In the genomic region with DNA sequence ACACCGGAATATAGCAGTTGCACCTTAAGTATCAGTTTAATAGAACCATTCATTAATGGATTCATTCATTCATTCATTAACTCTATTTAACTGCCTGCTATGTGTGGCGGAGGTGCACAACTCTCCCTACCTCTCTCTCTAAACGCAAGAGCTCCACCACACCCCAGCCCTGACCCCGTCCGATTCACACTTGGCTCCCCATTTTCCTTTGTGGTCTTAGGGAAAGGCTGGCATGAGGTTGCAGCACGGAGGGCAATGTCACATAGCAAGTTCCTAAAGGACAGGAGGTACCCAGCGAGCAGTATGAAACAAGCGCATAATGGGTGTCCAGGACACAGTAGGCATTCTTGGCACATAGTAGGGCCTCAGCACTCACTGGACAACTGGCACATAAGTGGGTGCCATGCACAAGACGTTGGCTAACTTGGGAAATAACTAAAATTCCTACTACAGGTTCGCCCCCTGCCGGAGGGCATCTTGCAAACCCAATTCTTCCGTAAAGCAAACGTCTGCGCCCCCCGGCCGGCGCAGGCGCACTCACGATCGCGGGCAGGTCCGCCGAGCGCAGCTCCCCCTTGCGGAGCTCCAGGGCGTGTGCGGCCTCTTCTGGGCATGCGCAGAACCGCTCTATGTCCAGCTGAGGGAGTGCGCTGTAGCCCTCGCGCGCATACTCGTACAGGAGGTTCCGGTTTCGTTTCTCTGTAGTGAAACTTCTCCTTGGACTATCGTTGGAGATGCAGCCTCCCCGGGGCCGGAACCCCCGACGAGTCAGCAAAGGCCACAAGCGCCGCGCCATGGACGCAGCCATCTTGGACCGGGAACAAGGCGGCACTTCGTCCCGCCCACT, we compare ENCODE assay signal across 8 cellular contexts. TPM values are rescaled to one million over a fixed set of nuclear protein-coding genes. Genes with fewer than 3 reads are reported as not detected.
DNase-seq lines count a peak whose midpoint lies in the region; ATAC-seq and TF ChIP-seq lines count a peak whose summit lies in the region.

A gene with protein sequence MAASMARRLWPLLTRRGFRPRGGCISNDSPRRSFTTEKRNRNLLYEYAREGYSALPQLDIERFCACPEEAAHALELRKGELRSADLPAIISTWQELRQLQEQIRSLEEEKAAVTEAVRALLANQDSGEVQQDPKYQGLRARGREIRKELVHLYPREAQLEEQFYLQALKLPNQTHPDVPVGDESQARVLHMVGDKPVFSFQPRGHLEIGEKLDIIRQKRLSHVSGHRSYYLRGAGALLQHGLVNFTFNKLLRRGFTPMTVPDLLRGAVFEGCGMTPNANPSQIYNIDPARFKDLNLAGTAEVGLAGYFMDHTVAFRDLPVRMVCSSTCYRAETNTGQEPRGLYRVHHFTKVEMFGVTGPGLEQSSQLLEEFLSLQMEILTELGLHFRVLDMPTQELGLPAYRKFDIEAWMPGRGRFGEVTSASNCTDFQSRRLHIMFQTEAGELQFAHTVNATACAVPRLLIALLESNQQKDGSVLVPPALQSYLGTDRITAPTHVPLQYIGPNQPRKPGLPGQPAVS (minus strand): TSS at position 835 of the 847 bp plus-strand sequence. CDS start 27 bp downstream, at position 808.

- peak within 1 kb of the TSS; percentile 67 for H2AFZ ChIP-seq in HCT116 (ENCODE audit: low read depth, low read length, poor library complexity, severe bottlenecking)
- H2AFZ ChIP-seq in MM.1S (ENCODE audit: low read length), result peak within 1 kb of the TSS; percentile 91
- H2AFZ ChIP-seq in neural cell (ENCODE audit: low read depth, low read length), result peak within 1 kb of the TSS; percentile 61

- intact Hi-C loops in HCT116 (cut with micrococcal nuclease), result loop anchor here (1.0 to 10.0 kb wide), 7 partner anchors 79 to 527 kb away; a partner anchor contains a TSS

- H3K79me2 ChIP-seq in HCT116 (ENCODE audit: insufficient read depth, low read length) (peaks cover 56% of the 10 kb centered on the region), MM.1S (ENCODE audit: low read length) (peaks cover 32% of the 10 kb centered on the region), neural cell (replicated peaks; ENCODE audit: insufficient read depth, low read length) (peaks cover 12% of the 10 kb centered on the region)

- no TSS peak for BruUV-seq in HCT116 (replicated peaks; lab: Mats Ljungman, UMichigan)

- H3K9me2 ChIP-seq in HCT116 (ENCODE audit: insufficient read depth) (no peaks in the 10 kb centered on the region), MM.1S (replicated peaks; ENCODE audit: insufficient read depth, low read length) (no peaks in the 10 kb centered on the region), neural cell (ENCODE audit: insufficient read depth, low read length) (no peaks in the 10 kb centered on the region)

- H3K9me3 ChIP-seq in HCT116 (ENCODE audit: control insufficient read depth in 1 of 2, insufficient read depth in 1 of 2, low read depth in 1 of 2, low read length in 2 of 2) (peaks cover 0 to 9% of the 10 kb centered on the region in 2 experiments; a peak in 1 of 4 replicates), MM.1S (replicated peaks; ENCODE audit: insufficient read depth, low read length) (no peaks in the 10 kb centered on the region), neural cell (ENCODE audit: low read length) (no peaks in the 10 kb centered on the region), stomach smooth muscle (ENCODE audit: control insufficient read depth in 2 of 2, low read length in 2 of 2) (no peaks in the 10 kb centered on the region)

- H3K9ac ChIP-seq in HCT116 (ENCODE audit: low read length), result peak within 1 kb of the TSS; percentile 99
- H3K9ac ChIP-seq in MM.1S (ENCODE audit: low read length), result peak within 1 kb of the TSS; percentile 95
- peak within 1 kb of the TSS; percentile 80 for H3K9ac ChIP-seq in neural cell (ENCODE audit: low read length)
- H3K9ac ChIP-seq in stomach smooth muscle (ENCODE audit: low read length in 2 of 2), result peak within 1 kb of the TSS; percentile 93 to 97

- peak; percentile 73 for ATAC-seq in HCT116

- RAD21 ChIA-PET in HCT116 (lab: Charles Lee; ENCODE audit: low non-redundant PET in 1 of 2, low total read pairs in 2 of 2, uncharacterized antibody in 2 of 2, unreplicated experiment in 2 of 2), result interaction anchor here in 1 of 2 experiments (0.7 kb wide), 1 partner anchor 193 kb away, joined by 3 read pairs; no protein-coding TSS in a partner anchor

- peaks cover 10 to 29% of the 10 kb centered on the region in 2 experiments for H3K36me3 ChIP-seq in HCT116 (ENCODE audit: control insufficient read depth in 1 of 2, insufficient read depth in 2 of 2, low read length in 2 of 2)
- H3K36me3 ChIP-seq in MM.1S (replicated peaks; ENCODE audit: insufficient read depth, low read length), result no peaks in the 10 kb centered on the region; the same call in 1 of the 2 replicates
- no peaks in the 10 kb centered on the region for H3K36me3 ChIP-seq in neural cell (ENCODE audit: insufficient read depth, low read length)
- H3K36me3 ChIP-seq in stomach smooth muscle (ENCODE audit: control insufficient read depth in 2 of 2, insufficient read depth in 2 of 2, low read length in 2 of 2), result peaks cover 7 to 14% of the 10 kb centered on the region in 2 donors

- TF ChIP-seq CTCF in HCT116 (IDR thresholded peaks at IDR 0.05 in 2 of 3, conservative IDR thresholded peaks at IDR 0.05 in 1 of 3; ENCODE audit: borderline replicate concordance in 1 of 3, insufficient read depth in 1 of 3, low read depth in 2 of 3, low read length in 2 of 3) (peak; percentile 98 to 99 (median 99)), MM.1S (IDR thresholded peaks at IDR 0.05; ENCODE audit: low read length) (peak; percentile 99), fibroblast of villous mesenchyme (IDR thresholded peaks at IDR 0.05; ENCODE audit: insufficient read depth, low read depth, low read length) (peak; percentile 99), neural cell (IDR thresholded peaks at IDR 0.05; ENCODE audit: poor library complexity, severe bottlenecking) (peak; percentile 100)

- peak; percentile 93 for DNase-seq in GDM1 (lab: John Stamatoyannopoulos, UW)
- DNase-seq in HCT116 (ENCODE audit: low read depth, low spot score), result peak; percentile 89
- peak; percentile 95 for DNase-seq in MM.1S
- peak; percentile 95 for DNase-seq in SHP77 treated with DMSO at 0.1 percent for 48 hours (lab: John Stamatoyannopoulos, UW)
- DNase-seq in activated gamma-delta T cell (lab: John Stamatoyannopoulos, UW), result peak; percentile 87
- peak; percentile 96 for DNase-seq in fibroblast of villous mesenchyme (ENCODE audit: low read depth)

- no peaks in the 10 kb centered on the region for H3K27me3 ChIP-seq in HCT116 (ENCODE audit: insufficient read depth, low read length)
- H3K27me3 ChIP-seq in MM.1S (replicated peaks; ENCODE audit: insufficient read depth, low read length), result no peaks in the 10 kb centered on the region
- H3K27me3 ChIP-seq in neural cell (ENCODE audit: insufficient read depth, low read depth, low read length), result no peaks in the 10 kb centered on the region
- H3K27me3 ChIP-seq in stomach smooth muscle (ENCODE audit: control insufficient read depth in 1 of 2, insufficient read depth in 2 of 2, low read length in 2 of 2), result no peaks in the 10 kb centered on the region

- H3K27ac ChIP-seq in HCT116 (ENCODE audit: low read depth, low read length) (peak within 1 kb of the TSS; percentile 82), MM.1S (ENCODE audit: low read length) (peak within 1 kb of the TSS; percentile 76), neural cell (ENCODE audit: low read length) (peak within 1 kb of the TSS; percentile 86), stomach smooth muscle (ENCODE audit: low read length) (peak within 1 kb of the TSS; percentile 79)

- CTCF ChIA-PET in HCT116 (lab: Charles Lee), result interaction anchor here (0.5 to 2.1 kb wide), 42 partner anchors 9 to 697 kb away, joined by 3 to 32 read pairs (median 4); a partner anchor contains a TSS

- H4K20me1 ChIP-seq in HCT116 (ENCODE audit: insufficient read depth) (no peaks in the 10 kb centered on the region), MM.1S (ENCODE audit: insufficient read depth, low read length) (no peaks in the 10 kb centered on the region), neural cell (ENCODE audit: insufficient read depth) (no peaks in the 10 kb centered on the region)

- peak within 1 kb of the TSS; percentile 98 to 100 for H3K4me3 ChIP-seq in HCT116 (replicated peaks in 1 of 2; ENCODE audit: low read depth in 1 of 2, low read length in 2 of 2)
- peak within 1 kb of the TSS; percentile 98 for H3K4me3 ChIP-seq in MM.1S (ENCODE audit: low read length)
- peak within 1 kb of the TSS; percentile 86 for H3K4me3 ChIP-seq in fibroblast of villous mesenchyme (ENCODE audit: low read depth, low read length)
- H3K4me3 ChIP-seq in neural cell (ENCODE audit: low read length), result peak within 1 kb of the TSS; percentile 71
- H3K4me3 ChIP-seq in stomach smooth muscle (ENCODE audit: low read length in 2 of 2), result peak within 1 kb of the TSS; percentile 98 to 100

- peak; percentile 88 for TF ChIP-seq RAD21 in HCT116 (IDR thresholded peaks at IDR 0.05; ENCODE audit: low read depth)
- TF ChIP-seq RAD21 in neural cell (conservative IDR thresholded peaks at IDR 0.05), result peak; percentile 89

- H3K4me2 ChIP-seq in HCT116 (ENCODE audit: low read length) (peak within 1 kb of the TSS; percentile 95), MM.1S (ENCODE audit: low read depth, low read length) (peak within 1 kb of the TSS; percentile 89), neural cell (ENCODE audit: low read length) (peak within 1 kb of the TSS; percentile 90)

- H3K4me1 ChIP-seq in HCT116 (ENCODE audit: control insufficient read depth in 1 of 2, insufficient read depth in 2 of 2, low read length in 2 of 2), result peaks cover 11 to 20% of the 10 kb centered on the region in 2 experiments; a peak in 3 of 4 replicates
- H3K4me1 ChIP-seq in MM.1S (ENCODE audit: low read length), result peaks cover 8% of the 10 kb centered on the region; the same call in 1 of the 2 replicates
- H3K4me1 ChIP-seq in stomach smooth muscle (ENCODE audit: control insufficient read depth, insufficient read depth, low read length), result peaks cover 12% of the 10 kb centered on the region

- H3F3A ChIP-seq in MM.1S (ENCODE audit: insufficient read depth, low read length), result no peaks in the 10 kb centered on the region
- H3F3A ChIP-seq in neural cell (ENCODE audit: insufficient read depth, low read length, poor library complexity, severe bottlenecking), result no peaks in the 10 kb centered on the region

- peak; percentile 70 for TF ChIP-seq POLR2A in HCT116 (IDR thresholded peaks at IDR 0.05; ENCODE audit: borderline replicate concordance, extremely low read depth, insufficient read depth, insufficient read length)

- peak; percentile 77 for TF ChIP-seq EP300 in neural cell (conservative IDR thresholded peaks at IDR 0.05; ENCODE audit: poor library complexity, severe bottlenecking)

- POLR2A ChIA-PET in HCT116 (lab: Charles Lee), result interaction anchor here (0.7 to 2.0 kb wide), 12 partner anchors 10 to 527 kb away, joined by 3 to 10 read pairs (median 4); a partner anchor contains a TSS

TF ChIP-seq in HCT116, 20 proteins besides CTCF, POLR2A, EP300 and RAD21 (continues in another document):
- no peak for TF ChIP-seq SP1 (IDR thresholded peaks at IDR 0.05; ENCODE audit: low read depth)

TF ChIP-seq in neural cell, 6 proteins besides CTCF, POLR2A, EP300 and RAD21 (continues in another document):
- TF ChIP-seq SMC3 (conservative IDR thresholded peaks at IDR 0.05; ENCODE audit: poor library complexity) (peak; percentile 98), POLR2AphosphoS5 (IDR thresholded peaks at IDR 0.05) (peak; percentile 92)

RNA-seq across cellular contexts. Expression of the gene that starts here (rescaled TPM):
- total RNA-seq in HCT116 (2021; ENCODE audit: unreplicated experiment) (58.2 TPM), fibroblast of villous mesenchyme (19.0 and 23.8 TPM in 2 replicates)
- 67.5 and 72.1 TPM in 2 replicates for polyA plus RNA-seq in HCT116 (2012)
- 14.6 and 19.4 TPM in 2 replicates for polyA plus RNA-seq in neural cell
- polyA minus RNA-seq in neural cell, result 9.7 and 14.7 TPM in 2 replicates

Comparison
In these comparisons a context has a peak if more than half of its experiments do, and no peak if none do; other contexts are left out.
1. Peak in every context shown above with its lines: DNase-seq, ATAC-seq, H3K4me3 ChIP-seq and H3K27ac ChIP-seq.